ENCODE assay signal across 8 cellular contexts in genomic region chr18:31579375-31579774, GRCh38. TPM values are rescaled to one million over a fixed set of nuclear protein-coding genes. Genes with fewer than 3 reads are reported as not detected.
"Had no signal": no experiment of that assay in that cellular context is flagged by ENCODE, and none has a peak within 500 bp of the region (broad histone marks: within the 10 kb centered on the region; RNA-seq: fewer than 3 reads in every experiment).

No MANE protein-coding gene starts in this region.

- H3K4me3 ChIP-seq: GM23338, K562 had no signal

- FAIRE-seq: H1, H54, HTR-8/SVneo, K562 had no signal

- DNase-seq: H9, HCEC 1CT, IMR-90 had no signal

- ATAC-seq: GM23338, K562 had no signal

RNA-seq across cellular contexts. Expression of gene TTR, which starts 12.3 kb away (rescaled TPM):
- total RNA-seq: GM23338, H1, H9, IMR-90 had no signal
